Comparison of ENCODE assay signal across 8 cellular contexts in the genomic region with DNA sequence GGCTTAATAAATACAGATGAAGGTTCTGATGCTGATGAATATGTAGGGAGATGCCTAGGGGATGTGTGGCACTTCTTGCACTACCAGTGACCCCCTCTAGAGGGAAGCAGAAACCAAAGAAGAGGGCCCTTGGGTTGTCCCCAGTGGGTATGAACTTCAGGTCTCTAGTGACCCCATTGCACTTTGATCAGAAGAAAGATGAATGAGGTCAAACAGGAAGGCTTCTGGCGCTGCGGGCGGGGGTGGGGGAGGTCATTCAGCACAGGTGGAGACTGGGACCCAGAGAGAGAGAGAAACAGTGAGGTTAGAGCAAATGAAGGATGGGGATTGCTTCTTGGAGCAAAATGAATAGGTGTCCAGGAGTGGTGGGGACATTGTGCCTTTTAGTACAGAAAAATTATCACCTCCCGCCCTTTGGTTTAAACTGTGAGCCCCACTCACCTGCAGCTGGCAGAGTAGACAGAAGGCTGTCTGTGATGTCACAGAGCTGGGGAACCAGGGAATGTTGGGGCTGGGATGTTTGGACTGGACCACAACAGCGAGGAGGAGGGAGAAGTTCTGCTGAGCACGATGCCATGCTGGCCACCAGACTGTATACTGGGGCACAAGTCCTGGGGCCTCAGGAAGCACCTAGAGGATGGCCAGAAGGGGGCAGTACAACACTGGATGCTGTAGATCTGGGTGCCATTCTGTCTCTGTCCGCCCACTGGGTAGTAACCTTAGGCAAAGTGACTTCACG. TPM values are rescaled to one million over a fixed set of nuclear protein-coding genes. Genes with fewer than 3 reads are reported as not detected.
DNase-seq lines count a peak whose midpoint lies in the region; ATAC-seq and TF ChIP-seq lines count a peak whose summit lies in the region.

A gene with protein sequence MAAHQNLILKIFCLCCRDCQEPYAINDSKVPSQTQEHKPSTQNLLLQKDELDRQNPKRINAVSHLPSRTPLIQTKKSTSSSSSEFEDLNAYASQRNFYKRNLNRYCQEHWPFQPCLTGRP (minus strand): TSS at position 599 of the 739 bp plus-strand sequence. CDS start 10,469 bp downstream, outside the sequence.

- H3K9me3 ChIP-seq in lower lobe of right lung = no peaks in the 10 kb centered on the region

- peak; percentile 61 for TF ChIP-seq CTCF in lower lobe of right lung (IDR thresholded peaks at IDR 0.05)

- intact Hi-C loops in lower lobe of right lung (cut with DNase I) = no loop called here

- H3K27ac ChIP-seq in lower lobe of right lung = no peak within 1 kb of the TSS

- DNase-seq in AG08396 (ENCODE audit: low spot score) (peak; percentile 49), NCI-H510A treated with DMSO at 0.1 percent for 48 hours (lab: John Stamatoyannopoulos, UW) (peak; percentile 74), cerebellar cortex (ENCODE audit: low spot score) (peak; percentile 54), lower lobe of right lung (peak; percentile 59)
- DNase-seq in activated CD4-positive, CD25-positive, alpha-beta regulatory T cell treated with anti-CD3 and anti-CD28 coated beads, Interleukin-2, amount 50 U/mL, for 72 hours = peak; percentile 73
- peak; percentile 48 to 50 for DNase-seq in stimulated activated CD8-positive, alpha-beta memory T cell treated with anti-CD3 and anti-CD28 coated beads, Interleukin-2, amount 100 ng/mL, for 1 hour (ENCODE audit: low read depth in 2 of 2)

- H3K4me1 ChIP-seq in lower lobe of right lung = no peaks in the 10 kb centered on the region

- no peaks in the 10 kb centered on the region for H3K36me3 ChIP-seq in lower lobe of right lung

- H3K4me3 ChIP-seq in lower lobe of right lung = no peak within 1 kb of the TSS

- ATAC-seq in GM18870 (IDR thresholded peaks at IDR 0.05; ENCODE audit: unreplicated experiment) (peak; percentile 65), HG03135 (IDR thresholded peaks at IDR 0.05; ENCODE audit: unreplicated experiment) (peak; percentile 79), lower lobe of right lung (peak; percentile 86 to 93)

- H3K27me3 ChIP-seq in lower lobe of right lung (ENCODE audit: low read depth) = no peaks in the 10 kb centered on the region

RNA-seq across cellular contexts. Expression of the gene that starts here (rescaled TPM):
- not detected for total RNA-seq in lower lobe of right lung

Comparison
In these comparisons a context has a peak if more than half of its experiments do, and no peak if none do; other contexts are left out.
1. Peak in DNase-seq and ATAC-seq in lower lobe of right lung; RNA of the gene not detected or under 1 TPM.